25 cellular contexts compared by ENCODE assay signal in genomic region chr3:193262707-193263106, GRCh38. TPM values are rescaled to one million over a fixed set of nuclear protein-coding genes. Genes with fewer than 3 reads are reported as not detected.
"Had no signal": no experiment of that assay in that cellular context is flagged by ENCODE, and none has a peak within 500 bp of the region (broad histone marks: within the 10 kb centered on the region; RNA-seq: fewer than 3 reads in every experiment).

No MANE protein-coding gene starts in this region.

- H3K27me3 Mint-ChIP-seq: activated CD4-positive, alpha-beta T cell treated with anti-CD3 and anti-CD28 coated beads, Interleukin-2, amount 10 ng/mL, durations not matched to agents 7 days and 5 days; activated CD8-positive, alpha-beta memory T cell treated with anti-CD3 and anti-CD28 coated beads, Interleukin-2, amount 10 ng/mL, durations not matched to agents 7 days and 5 days; activated CD8-positive, alpha-beta T cell treated with anti-CD3 and anti-CD28 coated beads for 36 hours; activated naive CD4-positive, alpha-beta T cell treated with anti-CD3 and anti-CD28 coated beads, Interleukin-2, amount 50 U/mL, for 24 hours had no signal

- H3K27ac ChIP-seq: body of pancreas, cardiac muscle cell, left lung, neural progenitor cell, sigmoid colon, testis, vagina had no signal

- H3K4me1 Mint-ChIP-seq: activated CD4-positive, alpha-beta T cell treated with anti-CD3 and anti-CD28 coated beads, Interleukin-2, amount 10 ng/mL, durations not matched to agents 7 days and 5 days; activated CD8-positive, alpha-beta memory T cell treated with anti-CD3 and anti-CD28 coated beads, Interleukin-2, amount 10 ng/mL, durations not matched to agents 7 days and 5 days; activated naive CD4-positive, alpha-beta T cell treated with anti-CD3 and anti-CD28 coated beads, Interleukin-2, amount 50 U/mL, for 24 hours; naive thymus-derived CD8-positive, alpha-beta T cell; neural progenitor cell had no signal

- ATAC-seq: activated CD8-positive, alpha-beta memory T cell treated with anti-CD3 and anti-CD28 coated beads, Interleukin-2, amount 10 ng/mL, durations not matched to agents 7 days and 5 days; activated CD8-positive, alpha-beta T cell treated with anti-CD3 and anti-CD28 coated beads for 36 hours; body of pancreas; left lung; naive thymus-derived CD8-positive, alpha-beta T cell had no signal

- H3K36me3 Mint-ChIP-seq: activated CD8-positive, alpha-beta memory T cell treated with anti-CD3 and anti-CD28 coated beads, Interleukin-2, amount 10 ng/mL, durations not matched to agents 7 days and 5 days; activated naive CD4-positive, alpha-beta T cell treated with anti-CD3 and anti-CD28 coated beads, Interleukin-2, amount 50 U/mL, for 24 hours; naive thymus-derived CD8-positive, alpha-beta T cell; neural progenitor cell had no signal

- H3K9me3 ChIP-seq: body of pancreas, left lung, sigmoid colon, testis, vagina had no signal

- DNase-seq: activated CD4-positive, alpha-beta T cell treated with anti-CD3 and anti-CD28 coated beads, Interleukin-2, amount 10 ng/mL, durations not matched to agents 7 days and 5 days; activated CD4-positive, CD25-positive, alpha-beta regulatory T cell treated with anti-CD3 and anti-CD28 coated beads, Interleukin-2, amount 50 U/mL, for 72 hours; activated CD8-positive, alpha-beta memory T cell treated with anti-CD3 and anti-CD28 coated beads, Interleukin-2, amount 10 ng/mL, durations not matched to agents 7 days and 5 days; activated CD8-positive, alpha-beta T cell treated with anti-CD3 and anti-CD28 coated beads for 36 hours; activated gamma-delta T cell; anterior cingulate cortex; body of pancreas; cortex of kidney; glutamatergic neuron; hippocampal formation; kidney glomerular epithelial cell; left lung; naive thymus-derived CD8-positive, alpha-beta T cell; sigmoid colon; stimulated activated CD4-positive, alpha-beta T cell treated with anti-CD3 and anti-CD28 coated beads, Interleukin-15, amount 100 ng/mL, for 24 hours; stimulated activated CD4-positive, alpha-beta T cell treated with anti-CD3 and anti-CD28 coated beads, Interleukin-2, amount 100 ng/mL, for 48 hours; stimulated activated naive CD4-positive, alpha-beta T cell; testis; trophoblast cell had no signal

- H2AFZ ChIP-seq: neural progenitor cell had no signal

- H3K27ac Mint-ChIP-seq: activated CD4-positive, alpha-beta T cell treated with anti-CD3 and anti-CD28 coated beads, Interleukin-2, amount 10 ng/mL, durations not matched to agents 7 days and 5 days; activated CD8-positive, alpha-beta memory T cell treated with anti-CD3 and anti-CD28 coated beads, Interleukin-2, amount 10 ng/mL, durations not matched to agents 7 days and 5 days; activated CD8-positive, alpha-beta T cell treated with anti-CD3 and anti-CD28 coated beads for 36 hours; activated naive CD4-positive, alpha-beta T cell treated with anti-CD3 and anti-CD28 coated beads, Interleukin-2, amount 50 U/mL, for 24 hours; activated T-helper 1 cell treated with anti-CD3 and anti-CD28 coated beads, Interleukin-12 subunit alpha, Interleukin-12 subunit beta, Interleukin-2, Interleukin-4 antibody, amounts not matched to agents 30 ng/mL and 10 ng/mL and 1 ng/mL, durations not matched to agents 14 hours and 24 hours and 36 hours; naive thymus-derived CD8-positive, alpha-beta T cell; neural progenitor cell had no signal

- H3K4me1 ChIP-seq: body of pancreas, left lung, neural progenitor cell, sigmoid colon, testis, vagina had no signal

- H3K9ac ChIP-seq: neural progenitor cell had no signal

- H3K36me3 ChIP-seq: cardiac muscle cell, left lung, neural progenitor cell, sigmoid colon, vagina had no signal

- H3K4me3 ChIP-seq: body of pancreas, cardiac muscle cell, left lung, neural progenitor cell, sigmoid colon, smooth muscle cell, testis, vagina had no signal

- H3K4me3 Mint-ChIP-seq: activated CD4-positive, alpha-beta T cell treated with anti-CD3 and anti-CD28 coated beads, Interleukin-2, amount 10 ng/mL, durations not matched to agents 7 days and 5 days; activated CD8-positive, alpha-beta memory T cell treated with anti-CD3 and anti-CD28 coated beads, Interleukin-2, amount 10 ng/mL, durations not matched to agents 7 days and 5 days; activated CD8-positive, alpha-beta T cell treated with anti-CD3 and anti-CD28 coated beads for 36 hours; activated naive CD4-positive, alpha-beta T cell treated with anti-CD3 and anti-CD28 coated beads, Interleukin-2, amount 50 U/mL, for 24 hours; activated T-helper 1 cell treated with anti-CD3 and anti-CD28 coated beads, Interleukin-12 subunit alpha, Interleukin-12 subunit beta, Interleukin-2, Interleukin-4 antibody, amounts not matched to agents 30 ng/mL and 10 ng/mL and 1 ng/mL, durations not matched to agents 14 hours and 24 hours and 36 hours; naive thymus-derived CD8-positive, alpha-beta T cell; neural progenitor cell had no signal

- H3K9me3 Mint-ChIP-seq: activated CD4-positive, alpha-beta T cell treated with anti-CD3 and anti-CD28 coated beads, Interleukin-2, amount 10 ng/mL, durations not matched to agents 7 days and 5 days; activated naive CD4-positive, alpha-beta T cell treated with anti-CD3 and anti-CD28 coated beads, Interleukin-2, amount 50 U/mL, for 24 hours; activated T-helper 1 cell treated with anti-CD3 and anti-CD28 coated beads, Interleukin-12 subunit alpha, Interleukin-12 subunit beta, Interleukin-2, Interleukin-4 antibody, amounts not matched to agents 30 ng/mL and 10 ng/mL and 1 ng/mL, durations not matched to agents 14 hours and 24 hours and 36 hours; neural progenitor cell had no signal

- H3K4me2 ChIP-seq: neural progenitor cell, smooth muscle cell had no signal

- H3K27me3 ChIP-seq: body of pancreas, cardiac muscle cell, left lung, neural progenitor cell, sigmoid colon, testis, vagina had no signal

RNA-seq across cellular contexts. Expression of gene PLAAT1, which starts 21.7 kb away (rescaled TPM):
- total RNA-seq: activated CD4-positive, alpha-beta T cell treated with anti-CD3 and anti-CD28 coated beads, Interleukin-2, amount 10 ng/mL, durations not matched to agents 7 days and 5 days; activated CD8-positive, alpha-beta memory T cell treated with anti-CD3 and anti-CD28 coated beads, Interleukin-2, amount 10 ng/mL, durations not matched to agents 7 days and 5 days; activated CD8-positive, alpha-beta T cell treated with anti-CD3 and anti-CD28 coated beads for 36 hours; activated T-helper 1 cell treated with anti-CD3 and anti-CD28 coated beads, Interleukin-12 subunit alpha, Interleukin-12 subunit beta, Interleukin-2, Interleukin-4 antibody, amounts not matched to agents 30 ng/mL and 10 ng/mL and 1 ng/mL, durations not matched to agents 14 hours and 24 hours and 36 hours; body of pancreas; naive thymus-derived CD8-positive, alpha-beta T cell; vagina had no signal
